In genomic region chr10:129323877-129324276, GRCh38 we compare ENCODE assay signal across 17 cellular contexts.
DNase-seq lines count a peak whose midpoint lies in the region; ATAC-seq, FAIRE-seq and TF ChIP-seq lines count a peak whose summit lies in the region.
"Had no signal": no experiment of that assay in that cellular context is flagged by ENCODE, and none has a peak within 500 bp of the region (broad histone marks: within the 10 kb centered on the region; RNA-seq: fewer than 3 reads in every experiment).

No MANE protein-coding gene starts in this region.

- no peaks in the 10 kb centered on the region for H3K79me1 ChIP-seq in trophoblast cell (ENCODE audit: low read length)
- no peaks in the 10 kb centered on the region for H3K79me1 ChIP-seq in mesendoderm (ENCODE audit: low read length)

- H3K23ac ChIP-seq in trophoblast cell (ENCODE audit: low read length): no peak overlapping the region
- H3K23ac ChIP-seq in mesendoderm (ENCODE audit: low read length): no peak overlapping the region

- no peak overlapping the region for H4K91ac ChIP-seq in trophoblast cell (ENCODE audit: low read depth, low read length)

- H2BK5ac ChIP-seq in trophoblast cell (ENCODE audit: low read depth, low read length, poor library complexity) (no peak overlapping the region), mesendoderm (ENCODE audit: low read length) (no peak overlapping the region)

- H2BK120ac ChIP-seq in trophoblast cell (ENCODE audit: insufficient read depth, low read length, poor library complexity) (no peak overlapping the region), mesendoderm (ENCODE audit: low read depth, low read length) (no peak overlapping the region)

- no CpG with 5 or more reads among the region's 4 CpGs for WGBS in trophoblast cell (ENCODE audit: extremely low coverage, insufficient coverage, insufficient read length)
- no CpG with 5 or more reads among the region's 4 CpGs for WGBS in mesendoderm (ENCODE audit: extremely low coverage, insufficient coverage, low lambda C conversion rate)

- DNase-seq in trophoblast cell (peak; percentile 33 to 63), mesendoderm (no peak), medulla oblongata (ENCODE audit: extremely low spot score) (no peak)
- no peak for DNase-seq in stimulated activated CD4-positive, alpha-beta T cell treated with anti-CD3 and anti-CD28 coated beads, Interleukin-4, amount 100 ng/mL, for 24 hours
- DNase-seq: CD8-positive, alpha-beta T cell; COR-L47; DMS153; DMS79 treated with DMSO at 0.1 percent for 48 hours; GDM1; GM23248; H7 had no signal

- H3K4me2 ChIP-seq in trophoblast cell (ENCODE audit: low read length) (no peak overlapping the region), mesendoderm (ENCODE audit: low read length) (no peak overlapping the region)

- no peak overlapping the region for H2BK15ac ChIP-seq in mesendoderm (replicated peaks; ENCODE audit: low read depth)

- H3K14ac ChIP-seq in trophoblast cell (ENCODE audit: low read length): no peak overlapping the region

- H3K9ac ChIP-seq in trophoblast cell (ENCODE audit: low read length) (no peak overlapping the region), mesendoderm (ENCODE audit: low read length) (no peak overlapping the region)
- H3K9ac ChIP-seq: GM23248 had no signal

- POLR2A ChIA-PET in HEK293 (lab: Yijun Ruan, JAX): no interaction called here

- H3K4ac ChIP-seq in trophoblast cell (ENCODE audit: low read depth, low read length) (no peak overlapping the region), mesendoderm (ENCODE audit: low read depth, low read length) (no peak overlapping the region)

- H3K18ac ChIP-seq in trophoblast cell (ENCODE audit: low read length) (no peak overlapping the region), mesendoderm (ENCODE audit: low read length) (no peak overlapping the region)

- no peaks in the 10 kb centered on the region for H3K27me3 ChIP-seq in trophoblast cell (ENCODE audit: insufficient read depth, low read length)
- no peaks in the 10 kb centered on the region for H3K27me3 ChIP-seq in mesendoderm (ENCODE audit: insufficient read depth, low read length, poor library complexity)

- peak; percentile 78 for FAIRE-seq in endometrium (lab: Jason Lieb, UNC)
- FAIRE-seq: A204.1, D721Med, GM12892 had no signal

- ATAC-seq in GM18870 (IDR thresholded peaks at IDR 0.05; ENCODE audit: unreplicated experiment): no peak
- ATAC-seq: CD8-positive, alpha-beta T cell had no signal

- H3K79me2 ChIP-seq in trophoblast cell (ENCODE audit: control insufficient read depth, insufficient read depth, low read length, poor library complexity) (no peaks in the 10 kb centered on the region), mesendoderm (ENCODE audit: control insufficient read depth, insufficient read depth, low read length) (no peaks in the 10 kb centered on the region)

- no peak overlapping the region for H4K5ac ChIP-seq in mesendoderm (ENCODE audit: low read length)

- no peaks in the 10 kb centered on the region; the same call in 1 of the 2 replicates for H3K4me1 ChIP-seq in HEK293 (ENCODE audit: control insufficient read depth, insufficient read depth, low read length)
- H3K4me1 ChIP-seq in trophoblast cell (ENCODE audit: control insufficient read depth in 1 of 2, insufficient read depth in 2 of 2, low read length in 2 of 2): no peaks in the 10 kb centered on the region
- H3K4me1 ChIP-seq in mesendoderm (ENCODE audit: control insufficient read depth, low read depth, low read length): no peaks in the 10 kb centered on the region

- H3K9me3 ChIP-seq in HEK293 (ENCODE audit: control insufficient read depth, insufficient read depth, low read depth, low read length): no peaks in the 10 kb centered on the region
- peaks cover 1% of the 10 kb centered on the region for H3K9me3 ChIP-seq in trophoblast cell (ENCODE audit: insufficient read depth, low read depth, low read length)

- H2AFZ ChIP-seq in trophoblast cell (ENCODE audit: insufficient read depth, low read length, poor library complexity): no peak overlapping the region
- H2AFZ ChIP-seq: GM23248 had no signal

- TF ChIP-seq CTCF in HEK293 (tag by site-specific recombination; IDR thresholded peaks at IDR 0.05): no peak

- H3K36me3 ChIP-seq in HEK293 (ENCODE audit: control insufficient read depth in 2 of 2, insufficient read depth in 1 of 2, low read length in 2 of 2): no peaks in the 10 kb centered on the region
- no peaks in the 10 kb centered on the region for H3K36me3 ChIP-seq in trophoblast cell (ENCODE audit: control insufficient read depth in 1 of 2, insufficient read depth in 2 of 2, low read length in 2 of 2)
- H3K36me3 ChIP-seq in mesendoderm (ENCODE audit: control insufficient read depth, insufficient read depth, low read length): no peaks in the 10 kb centered on the region

- H3K56ac ChIP-seq in mesendoderm (ENCODE audit: low read length): no peak overlapping the region

- H3K27ac ChIP-seq in HEK293 (ENCODE audit: extremely low read depth, low read depth, low read length): no peak overlapping the region
- no peak overlapping the region for H3K27ac ChIP-seq in trophoblast cell (ENCODE audit: low read depth, low read length)
- H3K27ac ChIP-seq in mesendoderm (ENCODE audit: low read depth, low read length): no peak overlapping the region
- H3K27ac ChIP-seq: GM23248 had no signal

- H2BK12ac ChIP-seq in trophoblast cell (ENCODE audit: low read length): no peak overlapping the region

- H4K12ac ChIP-seq in trophoblast cell (ENCODE audit: low read depth, low read length): no peak overlapping the region

- H4K8ac ChIP-seq in trophoblast cell (ENCODE audit: low read depth, low read length) (no peak overlapping the region), mesendoderm (ENCODE audit: low read depth, low read length) (no peak overlapping the region)

- H3K4me3 ChIP-seq in HEK293 (ENCODE audit: low read depth, low read length) (no peak overlapping the region), trophoblast cell (ENCODE audit: low read depth, low read length) (no peak overlapping the region), mesendoderm (ENCODE audit: low read length) (no peak overlapping the region)
- H3K4me3 ChIP-seq: GM23248 had no signal

- H2AK5ac ChIP-seq in trophoblast cell (ENCODE audit: low read length) (no peak overlapping the region), mesendoderm (ENCODE audit: low read length) (no peak overlapping the region)

- CTCF ChIA-PET in HEK293 (lab: Yijun Ruan, JAX): interaction anchor here (0.9 to 1.7 kb wide), 2 partner anchors 8 to 529 kb away, joined by 3 to 10 read pairs; no protein-coding TSS in a partner anchor

TF ChIP-seq in HEK293, 187 proteins besides CTCF, POLR2A, EP300 and RAD21 (continues in another document):
- no peak for TF ChIP-seq ZNF394 (tag by site-specific recombination; IDR thresholded peaks at IDR 0.05; ENCODE audit: borderline replicate concordance)
- no peak for TF ChIP-seq ZBTB20 (tag by site-specific recombination; IDR thresholded peaks at IDR 0.05)
- no peak for TF ChIP-seq ZNF514 (tag by site-specific recombination; IDR thresholded peaks at IDR 0.05)
- peak; percentile 73 for TF ChIP-seq SP7 (tag by site-specific recombination; IDR thresholded peaks at IDR 0.05)
- no peak for TF ChIP-seq ZNF530 (tag by site-specific recombination; IDR thresholded peaks at IDR 0.05; ENCODE audit: low read depth)
- TF ChIP-seq HIC1 (tag by site-specific recombination; IDR thresholded peaks at IDR 0.05): peak; percentile 55
- no peak for TF ChIP-seq ZNF654 (tag by site-specific recombination; IDR thresholded peaks at IDR 0.05; ENCODE audit: low read depth)
- TF ChIP-seq ZNF423 (tag by site-specific recombination; IDR thresholded peaks at IDR 0.05): no peak
- no peak for TF ChIP-seq ZNF792 (tag by site-specific recombination; IDR thresholded peaks at IDR 0.05)
- TF ChIP-seq WT1 (tag by site-specific recombination; IDR thresholded peaks at IDR 0.05): peak; percentile 64
- no peak for TF ChIP-seq ZNF140 (tag by site-specific recombination; IDR thresholded peaks at IDR 0.05)
- TF ChIP-seq ZNF391 (tag by site-specific recombination; IDR thresholded peaks at IDR 0.05; ENCODE audit: borderline replicate concordance, low read depth): no peak

Comparison
In these comparisons a context has a peak if more than half of its experiments do, and no peak if none do; other contexts are left out.
1. DNase-seq: peak in trophoblast cell (2 of 2); none in mesendoderm (single experiment), medulla oblongata (single experiment) and stimulated activated CD4-positive, alpha-beta T cell treated with anti-CD3 and anti-CD28 coated beads, Interleukin-4, amount 100 ng/mL, for 24 hours (single experiment).